In genomic region chr19:35120898-35121297, GRCh38 we compare ENCODE assay signal across 1 cellular context.
TF ChIP-seq lines count a peak whose summit lies in the region.

No MANE protein-coding gene starts in this region.

TF ChIP-seq in HCT116, 20 proteins besides CTCF, POLR2A, EP300 and RAD21:
- TF ChIP-seq ATF3 (IDR thresholded peaks at IDR 0.05) (no peak), CBX3 (IDR thresholded peaks at IDR 0.05; ENCODE audit: low read depth) (no peak), EZH2 (IDR thresholded peaks at IDR 0.05) (no peak), POLR2AphosphoS5 (IDR thresholded peaks at IDR 0.05; ENCODE audit: low read depth, low read length) (no peak), REST (IDR thresholded peaks at IDR 0.05; ENCODE audit: low read depth) (no peak), EGR1 (IDR thresholded peaks at IDR 0.05; ENCODE audit: low read depth) (no peak), TCF7L2 (IDR thresholded peaks at IDR 0.05; ENCODE audit: borderline replicate concordance, extremely low read depth, insufficient read depth, insufficient read length) (no peak), ZNF274 (IDR thresholded peaks at IDR 0.05; ENCODE audit: low read depth, low read length) (no peak), FOSL1 (IDR thresholded peaks at IDR 0.05; ENCODE audit: low read depth) (no peak), SRF (IDR thresholded peaks at IDR 0.05; ENCODE audit: low read depth) (no peak), EZH2phosphoT487 (IDR thresholded peaks at IDR 0.05; ENCODE audit: borderline replicate concordance) (no peak), ZFX (IDR thresholded peaks at IDR 0.05) (no peak)
TF ChIP-seq in HCT116: peak in this region for 0.
